ENCODE assay signal across 1 cellular context in genomic region chr17:76103274-76104139, GRCh38.
TF ChIP-seq lines count a peak whose summit lies in the region.

EXOC7 (minus strand) TSS chr17:76103787; CDS start chr17:76103692, 95 bp downstream.

TF ChIP-seq in IMR-90, 13 proteins besides CTCF, POLR2A, EP300 and RAD21:
- TF ChIP-seq MXI1 (IDR thresholded peaks at IDR 0.05; ENCODE audit: borderline replicate concordance, low read depth, low read length), result 0 out of 2 replicates have a peak, but pooled peaks have one; percentile 17
- no peak; the same call in 1 of the 2 replicates for TF ChIP-seq SMC3 (IDR thresholded peaks at IDR 0.05; ENCODE audit: low read depth, low read length)
- no peak for TF ChIP-seq NFE2L2 (IDR thresholded peaks at IDR 0.05; ENCODE audit: low read depth, low read length)
- TF ChIP-seq, protein P1, sequence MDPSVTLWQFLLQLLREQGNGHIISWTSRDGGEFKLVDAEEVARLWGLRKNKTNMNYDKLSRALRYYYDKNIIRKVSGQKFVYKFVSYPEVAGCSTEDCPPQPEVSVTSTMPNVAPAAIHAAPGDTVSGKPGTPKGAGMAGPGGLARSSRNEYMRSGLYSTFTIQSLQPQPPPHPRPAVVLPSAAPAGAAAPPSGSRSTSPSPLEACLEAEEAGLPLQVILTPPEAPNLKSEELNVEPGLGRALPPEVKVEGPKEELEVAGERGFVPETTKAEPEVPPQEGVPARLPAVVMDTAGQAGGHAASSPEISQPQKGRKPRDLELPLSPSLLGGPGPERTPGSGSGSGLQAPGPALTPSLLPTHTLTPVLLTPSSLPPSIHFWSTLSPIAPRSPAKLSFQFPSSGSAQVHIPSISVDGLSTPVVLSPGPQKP (IDR thresholded peaks at IDR 0.05; ENCODE audit: borderline replicate concordance, low read depth, low read length), result no peak
- no peak for TF ChIP-seq CHD1 (IDR thresholded peaks at IDR 0.05; ENCODE audit: low read depth, low read length)
- TF ChIP-seq MAZ (IDR thresholded peaks at IDR 0.05; ENCODE audit: borderline replicate concordance, low read depth, low read length), result no peak
- no peak for TF ChIP-seq BHLHE40 (IDR thresholded peaks at IDR 0.05; ENCODE audit: low read depth, low read length)
